1 cellular context compared by ENCODE assay signal in the genomic region with DNA sequence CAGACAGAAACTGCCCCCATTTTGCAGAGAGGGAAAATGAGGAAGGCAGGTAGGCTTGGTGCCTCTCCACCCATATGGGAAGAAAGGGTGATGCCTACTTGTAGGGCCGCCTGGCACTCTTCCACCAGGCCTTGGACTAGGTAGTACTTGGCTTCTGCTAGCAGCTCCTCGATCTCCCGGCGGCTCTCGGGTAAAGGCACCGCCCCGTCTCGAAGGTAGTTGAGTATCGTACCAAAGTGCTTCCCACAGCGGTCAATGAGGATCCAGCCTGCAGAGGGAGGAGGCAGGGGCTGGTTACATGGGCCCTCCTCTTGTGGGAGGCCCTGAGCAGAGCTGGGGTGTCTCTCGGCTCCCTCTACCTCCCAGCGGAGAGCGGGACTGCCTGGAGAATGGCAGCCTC.
TF ChIP-seq lines count a peak whose summit lies in the region.

No MANE protein-coding gene starts in this region.

TF ChIP-seq in WTC11, 78 proteins besides CTCF, POLR2A, EP300 and RAD21 (continued from another document):
- TF ChIP-seq, protein P1, sequence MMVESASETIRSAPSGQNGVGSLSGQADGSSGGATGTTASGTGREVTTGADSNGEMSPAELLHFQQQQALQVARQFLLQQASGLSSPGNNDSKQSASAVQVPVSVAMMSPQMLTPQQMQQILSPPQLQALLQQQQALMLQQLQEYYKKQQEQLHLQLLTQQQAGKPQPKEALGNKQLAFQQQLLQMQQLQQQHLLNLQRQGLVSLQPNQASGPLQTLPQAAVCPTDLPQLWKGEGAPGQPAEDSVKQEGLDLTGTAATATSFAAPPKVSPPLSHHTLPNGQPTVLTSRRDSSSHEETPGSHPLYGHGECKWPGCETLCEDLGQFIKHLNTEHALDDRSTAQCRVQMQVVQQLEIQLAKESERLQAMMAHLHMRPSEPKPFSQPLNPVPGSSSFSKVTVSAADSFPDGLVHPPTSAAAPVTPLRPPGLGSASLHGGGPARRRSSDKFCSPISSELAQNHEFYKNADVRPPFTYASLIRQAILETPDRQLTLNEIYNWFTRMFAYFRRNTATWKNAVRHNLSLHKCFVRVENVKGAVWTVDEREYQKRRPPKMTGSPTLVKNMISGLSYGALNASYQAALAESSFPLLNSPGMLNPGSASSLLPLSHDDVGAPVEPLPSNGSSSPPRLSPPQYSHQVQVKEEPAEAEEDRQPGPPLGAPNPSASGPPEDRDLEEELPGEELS (CRISPR knock-in tag; IDR thresholded peaks at IDR 0.05), result no peak
